8 cellular contexts compared by ENCODE assay signal in the genomic region with DNA sequence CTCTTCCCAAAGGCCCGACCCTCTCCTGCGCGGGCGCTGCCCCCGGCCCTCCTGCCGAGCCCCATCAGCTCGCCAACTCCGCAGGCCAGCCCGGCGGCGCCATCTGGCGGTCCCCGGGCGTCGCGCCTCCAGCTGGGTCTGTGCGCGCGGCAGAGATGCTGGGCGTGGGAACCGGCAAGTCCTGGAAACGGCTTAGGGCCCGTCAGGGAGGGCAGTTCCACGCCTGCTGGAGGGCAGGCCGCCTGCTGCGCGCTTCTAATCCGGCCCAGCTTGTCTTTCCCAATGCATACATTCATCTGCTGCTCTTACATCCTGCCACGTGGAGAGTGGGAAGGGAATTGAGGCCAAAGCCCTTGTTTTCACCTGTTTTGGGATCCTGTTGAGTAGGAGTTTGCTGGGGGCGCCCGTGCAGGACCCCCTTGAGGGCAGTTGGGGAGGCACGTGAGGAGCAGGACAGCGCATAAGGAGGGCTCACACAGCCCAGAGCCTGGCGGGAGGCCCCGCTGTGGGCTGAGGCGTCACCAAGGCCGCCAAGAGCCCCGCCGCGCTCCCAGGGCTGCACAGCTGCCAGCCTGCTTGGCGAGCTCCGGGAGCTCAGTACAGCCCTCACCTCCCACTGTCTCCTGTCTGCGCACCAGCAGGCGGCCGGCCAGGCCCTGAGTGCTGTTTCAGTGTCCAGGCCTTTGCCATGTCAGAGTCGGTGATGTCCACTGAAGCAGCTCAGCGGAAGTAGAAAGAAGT.
A peak's percentile ranks its signal among the peaks of the same experiment; 100 is the strongest.
DNase-seq lines count a peak whose midpoint lies in the region; ATAC-seq, FAIRE-seq and TF ChIP-seq lines count a peak whose summit lies in the region.

No MANE protein-coding gene starts in this region.

- H3K4me1 Mint-ChIP-seq in CD8-positive, alpha-beta T cell (ENCODE audit: low read depth): peaks cover 11% of the 10 kb centered on the region
- H3K4me1 Mint-ChIP-seq in T-helper 2 cell treated with Interferon-gamma antibody and Interleukin-4, amounts not matched to agents 5 μg/mL and 100 μg/mL, for 36 hours (ENCODE audit: low read depth): no peaks in the 10 kb centered on the region

- no peak for TF ChIP-seq EP300 in K562 (IDR thresholded peaks at IDR 0.05; ENCODE audit: low read length)

- no peak for TF ChIP-seq RAD21 in K562 (CRISPR knock-in tag; conservative IDR thresholded peaks at IDR 0.05 in 1 of 2, IDR thresholded peaks at IDR 0.05 in 1 of 2)

- WGBS in K562 (ENCODE audit: insufficient coverage, low coverage, missing lambda C conversion rate): 97% methylated on average over 13 of the region's 47 CpGs

- POLR2A ChIA-PET in CD8-positive, alpha-beta T cell (lab: Charles Lee): no interaction called here
- POLR2A ChIA-PET in K562 (lab: Yijun Ruan, JAX): no interaction called here

- no peak overlapping the region for H3K4me3 ChIP-seq in CD8-positive, alpha-beta T cell (ENCODE audit: low read depth, low read length)
- H3K4me3 ChIP-seq in K562: no peak overlapping the region

- no peaks in the 10 kb centered on the region for H3K9me3 Mint-ChIP-seq in CD8-positive, alpha-beta T cell
- no peaks in the 10 kb centered on the region for H3K9me3 Mint-ChIP-seq in T-helper 2 cell treated with Interferon-gamma antibody and Interleukin-4, amounts not matched to agents 5 μg/mL and 100 μg/mL, for 36 hours

- no peaks in the 10 kb centered on the region for H3K27me3 Mint-ChIP-seq in CD8-positive, alpha-beta T cell (ENCODE audit: low read depth)
- no peaks in the 10 kb centered on the region for H3K27me3 Mint-ChIP-seq in T-helper 2 cell treated with Interferon-gamma antibody and Interleukin-4, amounts not matched to agents 5 μg/mL and 100 μg/mL, for 36 hours (ENCODE audit: low read depth)

- BruUV-seq in K562 (replicated peaks; lab: Mats Ljungman, UMichigan): no TSS peak

- peak; percentile 77 for ATAC-seq in CD8-positive, alpha-beta T cell
- ATAC-seq in HG02678 (IDR thresholded peaks at IDR 0.05; ENCODE audit: unreplicated experiment): peak; percentile 53
- ATAC-seq in K562: no peak

- peaks cover 2% of the 10 kb centered on the region for H3K9me1 ChIP-seq in K562 (ENCODE audit: control insufficient read depth, insufficient read depth, low read length)

- TF ChIP-seq CTCF in CD8-positive, alpha-beta T cell (IDR thresholded peaks at IDR 0.05): peak; percentile 57
- no peak for TF ChIP-seq CTCF in K562 (IDR thresholded peaks at IDR 0.05 in 2 of 3, conservative IDR thresholded peaks at IDR 0.05 in 1 of 3; ENCODE audit: insufficient read depth in 2 of 3, low read depth in 1 of 3, low read length in 3 of 3)

- H3K36me3 ChIP-seq in CD8-positive, alpha-beta T cell (ENCODE audit: insufficient read depth, low read length): peaks cover 51% of the 10 kb centered on the region
- H3K36me3 ChIP-seq in K562 (ENCODE audit: control insufficient read depth, insufficient read depth, low read length): peaks cover 40% of the 10 kb centered on the region; the same call in 1 of the 3 replicates

- CTCF ChIA-PET in CD8-positive, alpha-beta T cell (lab: Charles Lee): interaction anchor here (0.6 to 4.9 kb wide), 14 partner anchors 10 to 230 kb away, joined by 3 to 68 read pairs (median 4); no protein-coding TSS in a partner anchor
- CTCF ChIA-PET in K562 (lab: Yijun Ruan, JAX; ENCODE audit: low intra/inter-chr PET ratio): no interaction called here

- H3K9me3 ChIP-seq in CD8-positive, alpha-beta T cell (ENCODE audit: low read length): no peaks in the 10 kb centered on the region
- no peaks in the 10 kb centered on the region for H3K9me3 ChIP-seq in K562 (replicated peaks; ENCODE audit: control insufficient read depth, insufficient read depth, low read depth, low read length)

- no peak overlapping the region for H3K27ac Mint-ChIP-seq in CD8-positive, alpha-beta T cell
- no peak overlapping the region for H3K27ac Mint-ChIP-seq in T-helper 2 cell treated with Interferon-gamma antibody and Interleukin-4, amounts not matched to agents 5 μg/mL and 100 μg/mL, for 36 hours

- H2AFZ ChIP-seq in K562 (ENCODE audit: low read depth, low read length): no peak overlapping the region

- H3K27me3 ChIP-seq in CD8-positive, alpha-beta T cell (ENCODE audit: insufficient read depth, low read length): no peaks in the 10 kb centered on the region
- H3K27me3 ChIP-seq in K562 (ENCODE audit: control insufficient read depth in 2 of 2, insufficient read depth in 2 of 2, low read length in 2 of 2): no peaks in the 10 kb centered on the region

- intact Hi-C loops in CD8-positive, alpha-beta T cell (cut with DNase I, micrococcal nuclease): no loop called here
- intact Hi-C loops in K562 (cut with micrococcal nuclease): no loop called here

- H3K9ac ChIP-seq in K562 (ENCODE audit: insufficient read depth in 1 of 2, low read depth in 2 of 2, low read length in 2 of 2): no peak overlapping the region

- no peaks in the 10 kb centered on the region for H3K79me2 ChIP-seq in K562 (ENCODE audit: control insufficient read depth, insufficient read depth, low read length)

- in situ Hi-C loops in K562 (cut with MboI): no loop called here

- no peak for TF ChIP-seq POLR2A in K562 (conservative IDR thresholded peaks at IDR 0.05)

- H3K27ac ChIP-seq in CD8-positive, alpha-beta T cell (ENCODE audit: low read depth, low read length): no peak overlapping the region
- no peak overlapping the region for H3K27ac ChIP-seq in K562 (ENCODE audit: extremely low read depth, low read depth, low read length)

- no peaks in the 10 kb centered on the region for H3K4me1 ChIP-seq in CD8-positive, alpha-beta T cell (ENCODE audit: insufficient read depth, low read length)
- H3K4me1 ChIP-seq in K562 (replicated peaks in 1 of 2; ENCODE audit: control insufficient read depth in 2 of 2, insufficient read depth in 2 of 2, low read length in 2 of 2): no peaks in the 10 kb centered on the region

- H3K4me2 ChIP-seq in K562 (ENCODE audit: insufficient read depth, low read length): no peak overlapping the region

- H4K20me1 ChIP-seq in K562 (replicated peaks; ENCODE audit: control insufficient read depth, insufficient read depth, low read length): no peaks in the 10 kb centered on the region

- peaks cover 73% of the 10 kb centered on the region for H3K36me3 Mint-ChIP-seq in CD8-positive, alpha-beta T cell
- H3K36me3 Mint-ChIP-seq in T-helper 2 cell treated with Interferon-gamma antibody and Interleukin-4, amounts not matched to agents 5 μg/mL and 100 μg/mL, for 36 hours (ENCODE audit: low read depth): no peaks in the 10 kb centered on the region

- no peak overlapping the region for H3K4me3 Mint-ChIP-seq in CD8-positive, alpha-beta T cell
- H3K4me3 Mint-ChIP-seq in T-helper 2 cell treated with Interferon-gamma antibody and Interleukin-4, amounts not matched to agents 5 μg/mL and 100 μg/mL, for 36 hours: no peak overlapping the region

- peak in 6 of 7 experiments; percentile 27 to 67 (median 52) for DNase-seq in CD8-positive, alpha-beta T cell
- DNase-seq in T-helper 2 cell treated with Interferon-gamma antibody and Interleukin-4, amounts not matched to agents 5 μg/mL and 100 μg/mL, for 36 hours (ENCODE audit: low spot score): peak; percentile 60
- DNase-seq in K562 (ENCODE audit: extremely low read depth in 1 of 4, low spot score in 3 of 4) (no peak), iPS-NIHi11 (ENCODE audit: low spot score) (peak; percentile 95), GOT3 (lab: John Stamatoyannopoulos, UW) (no peak), SKM-1 treated with dmso at 0.1 percent for 144 hours (lab: John Stamatoyannopoulos, UW; ENCODE audit: unreplicated experiment) (no peak)
- DNase-seq in stimulated activated CD4-positive, alpha-beta T cell treated with anti-CD3 and anti-CD28 coated beads, Interleukin-12 subunit alpha, Interleukin-12 subunit beta, amount 100 ng/mL, for 24 hours (ENCODE audit: low read depth in 2 of 2): peak; percentile 33 to 51

- FAIRE-seq in K562 (lab: Jason Lieb, UNC): no peak

TF ChIP-seq in K562, 482 proteins besides CTCF, POLR2A, EP300 and RAD21:
- TF ChIP-seq, protein P1, sequence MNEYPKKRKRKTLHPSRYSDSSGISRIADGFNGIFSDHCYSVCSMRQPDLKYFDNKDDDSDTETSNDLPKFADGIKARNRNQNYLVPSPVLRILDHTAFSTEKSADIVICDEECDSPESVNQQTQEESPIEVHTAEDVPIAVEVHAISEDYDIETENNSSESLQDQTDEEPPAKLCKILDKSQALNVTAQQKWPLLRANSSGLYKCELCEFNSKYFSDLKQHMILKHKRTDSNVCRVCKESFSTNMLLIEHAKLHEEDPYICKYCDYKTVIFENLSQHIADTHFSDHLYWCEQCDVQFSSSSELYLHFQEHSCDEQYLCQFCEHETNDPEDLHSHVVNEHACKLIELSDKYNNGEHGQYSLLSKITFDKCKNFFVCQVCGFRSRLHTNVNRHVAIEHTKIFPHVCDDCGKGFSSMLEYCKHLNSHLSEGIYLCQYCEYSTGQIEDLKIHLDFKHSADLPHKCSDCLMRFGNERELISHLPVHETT (CRISPR knock-in tag; conservative IDR thresholded peaks at IDR 0.05 in 1 of 2, IDR thresholded peaks at IDR 0.05 in 1 of 2): no peak
- TF ChIP-seq ZNF134 (CRISPR knock-in tag; conservative IDR thresholded peaks at IDR 0.05) (no peak), PCBP2 (IDR thresholded peaks at IDR 0.05; ENCODE audit: low read depth, low read length, poor library complexity, severe bottlenecking) (no peak)
- TF ChIP-seq, protein P2, sequence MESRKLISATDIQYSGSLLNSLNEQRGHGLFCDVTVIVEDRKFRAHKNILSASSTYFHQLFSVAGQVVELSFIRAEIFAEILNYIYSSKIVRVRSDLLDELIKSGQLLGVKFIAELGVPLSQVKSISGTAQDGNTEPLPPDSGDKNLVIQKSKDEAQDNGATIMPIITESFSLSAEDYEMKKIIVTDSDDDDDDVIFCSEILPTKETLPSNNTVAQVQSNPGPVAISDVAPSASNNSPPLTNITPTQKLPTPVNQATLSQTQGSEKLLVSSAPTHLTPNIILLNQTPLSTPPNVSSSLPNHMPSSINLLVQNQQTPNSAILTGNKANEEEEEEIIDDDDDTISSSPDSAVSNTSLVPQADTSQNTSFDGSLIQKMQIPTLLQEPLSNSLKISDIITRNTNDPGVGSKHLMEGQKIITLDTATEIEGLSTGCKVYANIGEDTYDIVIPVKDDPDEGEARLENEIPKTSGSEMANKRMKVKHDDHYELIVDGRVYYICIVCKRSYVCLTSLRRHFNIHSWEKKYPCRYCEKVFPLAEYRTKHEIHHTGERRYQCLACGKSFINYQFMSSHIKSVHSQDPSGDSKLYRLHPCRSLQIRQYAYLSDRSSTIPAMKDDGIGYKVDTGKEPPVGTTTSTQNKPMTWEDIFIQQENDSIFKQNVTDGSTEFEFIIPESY (CRISPR knock-in tag; IDR thresholded peaks at IDR 0.05): peak; percentile 75
- TF ChIP-seq, protein P3, sequence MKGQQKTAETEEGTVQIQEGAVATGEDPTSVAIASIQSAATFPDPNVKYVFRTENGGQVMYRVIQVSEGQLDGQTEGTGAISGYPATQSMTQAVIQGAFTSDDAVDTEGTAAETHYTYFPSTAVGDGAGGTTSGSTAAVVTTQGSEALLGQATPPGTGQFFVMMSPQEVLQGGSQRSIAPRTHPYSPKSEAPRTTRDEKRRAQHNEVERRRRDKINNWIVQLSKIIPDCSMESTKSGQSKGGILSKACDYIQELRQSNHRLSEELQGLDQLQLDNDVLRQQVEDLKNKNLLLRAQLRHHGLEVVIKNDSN (CRISPR knock-in tag; IDR thresholded peaks at IDR 0.05): no peak

Comparison
In these comparisons a context has a peak if more than half of its experiments do, and no peak if none do; other contexts are left out.
1. DNase-seq: peak in CD8-positive, alpha-beta T cell (6 of 7), T-helper 2 cell treated with Interferon-gamma antibody and Interleukin-4, amounts not matched to agents 5 μg/mL and 100 μg/mL, for 36 hours (single experiment), iPS-NIHi11 (single experiment) and stimulated activated CD4-positive, alpha-beta T cell treated with anti-CD3 and anti-CD28 coated beads, Interleukin-12 subunit alpha, Interleukin-12 subunit beta, amount 100 ng/mL, for 24 hours (2 of 2); none in K562 (0 of 4), GOT3 (single experiment) and SKM-1 treated with dmso at 0.1 percent for 144 hours (single experiment).